In genomic region chr17:42166196-42166763, GRCh38 we compare ENCODE assay signal across 14 cellular contexts. TPM values are rescaled to one million over a fixed set of nuclear protein-coding genes. Genes with fewer than 3 reads are reported as not detected.
A peak's percentile ranks its signal among the peaks of the same experiment; 100 is the strongest.
DNase-seq lines count a peak whose midpoint lies in the region; TF ChIP-seq lines count a peak whose summit lies in the region.
"Had no signal": no experiment of that assay in that cellular context is flagged by ENCODE, and none has a peak within 500 bp of the region (broad histone marks: within the 10 kb centered on the region; RNA-seq: fewer than 3 reads in every experiment).

No MANE protein-coding gene starts in this region.

- no peaks in the 10 kb centered on the region for H3K4me1 Mint-ChIP-seq in chondrocyte (ENCODE audit: low read depth)

- no peak overlapping the region for H3K27ac Mint-ChIP-seq in chondrocyte (ENCODE audit: unreplicated experiment)
- H3K27ac Mint-ChIP-seq: CD4-positive, CD25-positive, alpha-beta regulatory T cell had no signal

- peak; percentile 94 for DNase-seq in chondrocyte (ENCODE audit: low spot score)
- DNase-seq in stimulated activated CD4-positive, alpha-beta T cell treated with anti-CD3 and anti-CD28 coated beads, Interleukin-12 subunit alpha, Interleukin-12 subunit beta, amount 100 ng/mL, for 4 hours: no peak
- DNase-seq: BE2C; CD4-positive, CD25-positive, alpha-beta regulatory T cell; COR-L47; DMS 273 treated with DMSO at 0.1 percent for 48 hours; KG1; NCI-H1105 treated with DMSO at 0.1 percent for 48 hours; NCI-H1694; NCI-H2081 treated with DMSO at 0.1 percent for 48 hours; NCI-H446 treated with DMSO at 0.1 percent for 48 hours; Peyer's patch had no signal

- no peak overlapping the region for H3K4me3 Mint-ChIP-seq in chondrocyte (ENCODE audit: unreplicated experiment)
- H3K4me3 Mint-ChIP-seq: CD4-positive, CD25-positive, alpha-beta regulatory T cell had no signal

- peaks cover 12% of the 10 kb centered on the region for H3K27me3 Mint-ChIP-seq in chondrocyte (ENCODE audit: low read depth)
- H3K27me3 Mint-ChIP-seq: CD4-positive, CD25-positive, alpha-beta regulatory T cell had no signal

- no peak for TF ChIP-seq CTCF in chondrocyte (IDR thresholded peaks at IDR 0.05)

- no peaks in the 10 kb centered on the region for H3K9me3 Mint-ChIP-seq in chondrocyte (ENCODE audit: low read depth)

- H3K36me3 Mint-ChIP-seq in chondrocyte (ENCODE audit: low read depth): no peaks in the 10 kb centered on the region
- H3K36me3 Mint-ChIP-seq: CD4-positive, CD25-positive, alpha-beta regulatory T cell had no signal

RNA-seq across cellular contexts. Expression of gene RAB5C, which starts 11.5 kb away (rescaled TPM):
- total RNA-seq in chondrocyte: 107 to 118 TPM (median 116 TPM) in 3 replicates

RNA-seq across cellular contexts. Expression of gene KCNH4, which starts 14.7 kb away (rescaled TPM):
- not detected in 3 replicates for total RNA-seq in chondrocyte
- total RNA-seq: SJSA1 had no signal

RNA-seq across cellular contexts. Expression of gene HCRT, which starts 19.0 kb away (rescaled TPM):
- not detected in 3 replicates for total RNA-seq in chondrocyte
- total RNA-seq: CD4-positive, CD25-positive, alpha-beta regulatory T cell; H4; Peyer's patch; SJSA1 had no signal

RNA-seq across cellular contexts. Expression of gene GHDC, which starts 28.0 kb away (rescaled TPM):
- 3.5 to 8.9 TPM (median 7.8 TPM) in 3 replicates for total RNA-seq in chondrocyte

RNA-seq across cellular contexts. Expression of gene HSPB9, which starts 43.7 kb away (rescaled TPM):
- total RNA-seq in chondrocyte: not detected in 3 replicates
- total RNA-seq: CD4-positive, CD25-positive, alpha-beta regulatory T cell; H4; Peyer's patch; SJSA1 had no signal
